ENCODE assay signal across 10 cellular contexts in the genomic region with DNA sequence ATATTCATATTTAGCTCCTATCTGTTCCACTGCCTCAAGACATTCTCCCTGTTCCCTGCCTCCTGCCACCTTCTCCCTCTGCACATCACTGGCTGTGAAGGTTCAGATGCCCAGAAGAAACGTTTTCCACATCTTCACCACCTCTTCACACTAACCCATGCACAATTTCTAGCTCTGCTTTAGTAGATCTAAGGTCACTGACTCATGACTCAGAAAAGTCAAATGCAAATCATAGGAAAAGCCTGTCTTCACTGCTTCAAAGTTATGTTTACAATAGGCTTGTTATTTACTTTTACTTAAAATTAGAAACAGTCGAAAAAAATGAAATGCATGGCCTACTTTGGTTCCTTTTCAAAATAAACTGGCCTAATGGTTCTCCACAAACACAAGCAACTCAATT. TPM values are rescaled to one million over a fixed set of nuclear protein-coding genes. Genes with fewer than 3 reads are reported as not detected.
DNase-seq lines count a peak whose midpoint lies in the region; ATAC-seq, FAIRE-seq and TF ChIP-seq lines count a peak whose summit lies in the region.
"Had no signal": no experiment of that assay in that cellular context is flagged by ENCODE, and none has a peak within 500 bp of the region (broad histone marks: within the 10 kb centered on the region; RNA-seq: fewer than 3 reads in every experiment).

No MANE protein-coding gene starts in this region.

- H3K4me3 Mint-ChIP-seq in activated T-cell treated with anti-CD3 and anti-CD28 coated beads, Interleukin-2, amount 50 U/mL, for 24 hours, result no peak overlapping the region

- H3K4me1 Mint-ChIP-seq in activated T-cell treated with anti-CD3 and anti-CD28 coated beads, Interleukin-2, amount 50 U/mL, for 24 hours (ENCODE audit: low read depth), result peaks cover 19% of the 10 kb centered on the region

- H3K27ac ChIP-seq in thyroid gland (peak overlapping the region in 2 of 3 donors; percentile 64 to 82), kidney (ENCODE audit: low read depth in 2 of 2, low read length in 2 of 2) (no peak overlapping the region), right cardiac atrium (ENCODE audit: low read length) (no peak overlapping the region)

- ATAC-seq in HG03342 (IDR thresholded peaks at IDR 0.05; ENCODE audit: unreplicated experiment) (no peak), right cardiac atrium (no peak)

- H3K4me3 ChIP-seq in thyroid gland (replicated peaks in 1 of 3) (no peak overlapping the region), kidney (ENCODE audit: low read length in 2 of 2) (no peak overlapping the region), right cardiac atrium (ENCODE audit: low read length) (no peak overlapping the region)

- FAIRE-seq in GM18507 (lab: Jason Lieb, UNC) (peak; percentile 15), kidney (lab: Jason Lieb, UNC) (no peak)

- WGBS in thyroid gland, 2 donors, result 65 to 70% methylated on average over 2 of the region's 2 CpGs
- WGBS in right cardiac atrium, result 62% methylated on average over 2 of the region's 2 CpGs

- H3K36me3 ChIP-seq in thyroid gland, result no peaks in the 10 kb centered on the region
- no peaks in the 10 kb centered on the region for H3K36me3 ChIP-seq in kidney (ENCODE audit: control insufficient read depth in 1 of 2, insufficient read depth in 2 of 2, low read length in 2 of 2)

- H3K27me3 Mint-ChIP-seq in activated T-cell treated with anti-CD3 and anti-CD28 coated beads, Interleukin-2, amount 50 U/mL, for 24 hours, result peaks cover 53% of the 10 kb centered on the region

- H3K9ac ChIP-seq in kidney (ENCODE audit: low read length in 2 of 2), result no peak overlapping the region

- no peak for TF ChIP-seq CTCF in thyroid gland (IDR thresholded peaks at IDR 0.05)
- no peak for TF ChIP-seq CTCF in kidney (IDR thresholded peaks at IDR 0.05; ENCODE audit: borderline replicate concordance, extremely low read depth, insufficient read depth)

- H3K4me1 ChIP-seq in thyroid gland (peaks cover 10 to 16% of the 10 kb centered on the region in 2 donors), kidney (ENCODE audit: control insufficient read depth in 1 of 2, insufficient read depth in 1 of 2, low read depth in 1 of 2, low read length in 2 of 2) (peaks cover 0 to 2% of the 10 kb centered on the region in 2 donors), right cardiac atrium (ENCODE audit: control insufficient read depth, insufficient read depth, low read length) (peaks cover 2% of the 10 kb centered on the region)

- TF ChIP-seq POLR2A in thyroid gland (IDR thresholded peaks at IDR 0.05), result no peak

- intact Hi-C loops in thyroid gland (cut with DNase I) (no loop called here), kidney (cut with DNase I) (no loop called here), right cardiac atrium (cut with DNase I) (no loop called here)

- no peaks in the 10 kb centered on the region for H3K27me3 ChIP-seq in thyroid gland
- no peaks in the 10 kb centered on the region for H3K27me3 ChIP-seq in right cardiac atrium (ENCODE audit: control insufficient read depth, insufficient read depth)

- H3K36me3 Mint-ChIP-seq in activated T-cell treated with anti-CD3 and anti-CD28 coated beads, Interleukin-2, amount 50 U/mL, for 24 hours (ENCODE audit: low read depth), result no peaks in the 10 kb centered on the region

- H3K9me3 Mint-ChIP-seq in activated T-cell treated with anti-CD3 and anti-CD28 coated beads, Interleukin-2, amount 50 U/mL, for 24 hours, result no peaks in the 10 kb centered on the region

- H3K27ac Mint-ChIP-seq in activated T-cell treated with anti-CD3 and anti-CD28 coated beads, Interleukin-2, amount 50 U/mL, for 24 hours, result no peak overlapping the region

- DNase-seq in GM18507 (ENCODE audit: extremely low spot score, insufficient read length, low read depth), result no peak
- peak; percentile 34 for DNase-seq in SW480 (ENCODE audit: low spot score)
- DNase-seq in germinal center (ENCODE audit: low spot score), result peak; percentile 54
- no peak for DNase-seq in thyroid gland
- no peak for DNase-seq in activated T-cell treated with anti-CD3 and anti-CD28 coated beads, Interleukin-2, amount 50 U/mL, for 24 hours
- no peak for DNase-seq in kidney
- no peak for DNase-seq in right cardiac atrium
- DNase-seq: activated naive CD4-positive, alpha-beta T cell treated with Interleukin-2 at 50 U/mL for 16 hours; stimulated activated CD4-positive, alpha-beta T cell treated with anti-CD3 and anti-CD28 coated beads, Interleukin-4, amount 100 ng/mL, for 1 hour had no signal

- H3K9me3 ChIP-seq in thyroid gland (no peaks in the 10 kb centered on the region), kidney (ENCODE audit: control insufficient read depth in 1 of 2, low read length in 2 of 2) (no peaks in the 10 kb centered on the region), right cardiac atrium (ENCODE audit: control insufficient read depth, low read length) (no peaks in the 10 kb centered on the region)

RNA-seq across cellular contexts. Expression of a gene that starts 2.5 kb away (rescaled TPM):
- total RNA-seq in thyroid gland (10 to 100 TPM; 26.6 to 38.5 (median 32.9) TPM), kidney (85.6 TPM), right cardiac atrium (10 to 100 TPM; 28.7 to 30.9 (median 29.4) TPM)
- polyA plus RNA-seq in kidney (ENCODE audit: insufficient read depth, low read depth, low replicate concordance) (22.2 TPM), right cardiac atrium (10.1 TPM)

RNA-seq across cellular contexts. Expression of a gene that starts 39.4 kb away (rescaled TPM):
- total RNA-seq in thyroid gland (10 to 100 TPM in 1 of 4 donors, 1 to 10 TPM in 3; 5.2 to 11.7 (median 6.6) TPM), kidney (15.4 TPM), right cardiac atrium (10 to 100 TPM; 11.8 to 23.6 (median 13.8) TPM)
- polyA plus RNA-seq in kidney (ENCODE audit: insufficient read depth, low read depth, low replicate concordance) (3.2 TPM), right cardiac atrium (3.8 TPM)

RNA-seq across cellular contexts. Expression of a gene that starts 41.1 kb away (rescaled TPM):
- total RNA-seq in thyroid gland (10 to 100 TPM in 1 of 4 donors, 1 to 10 TPM in 3; 7.1 to 13.3 (median 8.8) TPM), kidney (8.5 TPM), right cardiac atrium (1 to 10 TPM; 3.8 to 5.6 (median 4.6) TPM)
- polyA plus RNA-seq in kidney (ENCODE audit: insufficient read depth, low read depth, low replicate concordance) (4.8 TPM), right cardiac atrium (1.7 TPM)

Comparison
In these comparisons a context has a peak if more than half of its experiments do, and no peak if none do; other contexts are left out.
1. DNase-seq: peak in SW480 (single experiment) and germinal center (single experiment); none in GM18507 (single experiment), thyroid gland (0 of 2), activated T-cell treated with anti-CD3 and anti-CD28 coated beads, Interleukin-2, amount 50 U/mL, for 24 hours (single experiment), kidney (single experiment) and right cardiac atrium (0 of 3).
2. H3K27ac ChIP-seq: peak in thyroid gland (2 of 3); none in kidney (0 of 2) and right cardiac atrium (single experiment).